12 cellular contexts compared by ENCODE assay signal in genomic region chr6:116398366-116399005, GRCh38. TPM values are rescaled to one million over a fixed set of nuclear protein-coding genes. Genes with fewer than 3 reads are reported as not detected.
DNase-seq lines count a peak whose midpoint lies in the region; ATAC-seq, FAIRE-seq and TF ChIP-seq lines count a peak whose summit lies in the region.
"Had no signal": no experiment of that assay in that cellular context is flagged by ENCODE, and none has a peak within 500 bp of the region (broad histone marks: within the 10 kb centered on the region; RNA-seq: fewer than 3 reads in every experiment).

No MANE protein-coding gene starts in this region.

- peaks cover 2% of the 10 kb centered on the region for H3K4me1 Mint-ChIP-seq in activated T-cell treated with anti-CD3 and anti-CD28 coated beads, Interleukin-2, amount 50 U/mL, for 72 hours (ENCODE audit: low read depth)
- H3K4me1 Mint-ChIP-seq in activated T-cell treated with anti-CD3 and anti-CD28 coated beads, Interleukin-2, amount 50 U/mL, for 4 hours (ENCODE audit: low read depth) = peaks cover 4% of the 10 kb centered on the region
- peaks cover 38% of the 10 kb centered on the region for H3K4me1 Mint-ChIP-seq in astrocyte (ENCODE audit: low read depth, unreplicated experiment)
- H3K4me1 Mint-ChIP-seq in immature natural killer cell = peaks cover under 1 to 2% of the 10 kb centered on the region in 2 donors

- no peaks in the 10 kb centered on the region for H3K36me3 Mint-ChIP-seq in activated T-cell treated with anti-CD3 and anti-CD28 coated beads, Interleukin-2, amount 50 U/mL, for 72 hours (ENCODE audit: insufficient read depth in 2 of 2)
- H3K36me3 Mint-ChIP-seq in activated T-cell treated with anti-CD3 and anti-CD28 coated beads, Interleukin-2, amount 50 U/mL, for 4 hours (ENCODE audit: insufficient read depth) = no peaks in the 10 kb centered on the region
- peaks cover 8% of the 10 kb centered on the region for H3K36me3 Mint-ChIP-seq in astrocyte (ENCODE audit: low read depth, unreplicated experiment)
- H3K36me3 Mint-ChIP-seq in immature natural killer cell = no peaks in the 10 kb centered on the region

- no peaks in the 10 kb centered on the region for H3K27me3 Mint-ChIP-seq in activated T-cell treated with anti-CD3 and anti-CD28 coated beads, Interleukin-2, amount 50 U/mL, for 72 hours (ENCODE audit: low read depth)
- no peaks in the 10 kb centered on the region for H3K27me3 Mint-ChIP-seq in activated T-cell treated with anti-CD3 and anti-CD28 coated beads, Interleukin-2, amount 50 U/mL, for 4 hours (ENCODE audit: low read depth)
- H3K27me3 Mint-ChIP-seq in astrocyte (ENCODE audit: low read depth, unreplicated experiment) (no peaks in the 10 kb centered on the region), immature natural killer cell (ENCODE audit: low read depth in 3 of 3) (no peaks in the 10 kb centered on the region)

- FAIRE-seq in astrocyte (lab: Jason Lieb, UNC) = peak; percentile 60

- H3K27ac ChIP-seq in astrocyte (ENCODE audit: low read depth, low read length) (peak overlapping the region; percentile 94), tibial nerve (peak overlapping the region in 3 of 4 donors; percentile 52 to 77 (median 66))
- H3K27ac ChIP-seq: KMS-11, neutrophil had no signal

- H3K9ac ChIP-seq in astrocyte (ENCODE audit: low read length) = peak overlapping the region; percentile 79
- H3K9ac ChIP-seq: KMS-11 had no signal

- no peak for DNase-seq in activated T-cell treated with anti-CD3 and anti-CD28 coated beads, Interleukin-2, amount 50 U/mL, for 72 hours
- no peak for DNase-seq in activated T-cell treated with anti-CD3 and anti-CD28 coated beads, Interleukin-2, amount 50 U/mL, for 4 hours
- DNase-seq in astrocyte (ENCODE audit: low read depth) = peak; percentile 66
- peak; percentile 38 for DNase-seq in glomerular visceral epithelial cell (ENCODE audit: extremely low spot score)
- DNase-seq in tibial nerve (ENCODE audit: low spot score in 2 of 2) = no peak
- no peak for DNase-seq in immature natural killer cell
- DNase-seq: cerebellar nuclear complex had no signal

- TF ChIP-seq CTCF in astrocyte (IDR thresholded peaks at IDR 0.05; ENCODE audit: insufficient read depth, low read depth, low read length) (no peak), tibial nerve (IDR thresholded peaks at IDR 0.05) (no peak)

- H3K36me3 ChIP-seq in astrocyte (ENCODE audit: insufficient read depth, low read length) (peaks cover 3% of the 10 kb centered on the region), tibial nerve (peaks cover 0 to 5% (median 0%) of the 10 kb centered on the region in 3 donors)

- H2AFZ ChIP-seq in astrocyte (ENCODE audit: low read depth, low read length) = no peak overlapping the region

- peak overlapping the region; percentile 33 for H3K27ac Mint-ChIP-seq in activated T-cell treated with anti-CD3 and anti-CD28 coated beads, Interleukin-2, amount 50 U/mL, for 72 hours
- H3K27ac Mint-ChIP-seq in astrocyte (ENCODE audit: unreplicated experiment) (peak overlapping the region; percentile 97), immature natural killer cell (no peak overlapping the region)
- H3K27ac Mint-ChIP-seq: T-helper 1 cell treated with Interleukin-12 subunit alpha and Interleukin-12 subunit beta and Interleukin-4 antibody, amounts not matched to agents 30 μg/mL and 1 μg/mL, for 36 hours had no signal

- H3K27me3 ChIP-seq in astrocyte (ENCODE audit: insufficient read depth, low read length) = no peaks in the 10 kb centered on the region
- H3K27me3 ChIP-seq in tibial nerve = no peaks in the 10 kb centered on the region
- H3K27me3 ChIP-seq: neutrophil had no signal

- H3K9me3 ChIP-seq in astrocyte (ENCODE audit: insufficient read depth, low read depth, low read length) (no peaks in the 10 kb centered on the region), tibial nerve (no peaks in the 10 kb centered on the region)
- H3K9me3 ChIP-seq: neutrophil had no signal

- no peak for TF ChIP-seq POLR2A in tibial nerve (IDR thresholded peaks at IDR 0.05)

- H3K4me3 Mint-ChIP-seq in activated T-cell treated with anti-CD3 and anti-CD28 coated beads, Interleukin-2, amount 50 U/mL, for 72 hours = no peak overlapping the region
- H3K4me3 Mint-ChIP-seq in activated T-cell treated with anti-CD3 and anti-CD28 coated beads, Interleukin-2, amount 50 U/mL, for 4 hours = no peak overlapping the region
- peak overlapping the region; percentile 68 for H3K4me3 Mint-ChIP-seq in astrocyte (ENCODE audit: unreplicated experiment)
- no peak overlapping the region for H3K4me3 Mint-ChIP-seq in immature natural killer cell
- H3K4me3 Mint-ChIP-seq: T-helper 1 cell treated with Interleukin-12 subunit alpha and Interleukin-12 subunit beta and Interleukin-4 antibody, amounts not matched to agents 30 μg/mL and 1 μg/mL, for 36 hours had no signal

- H4K20me1 ChIP-seq in astrocyte (ENCODE audit: insufficient read depth, low read length) = no peaks in the 10 kb centered on the region

- peak overlapping the region; percentile 83 for H3K4me2 ChIP-seq in astrocyte (ENCODE audit: low read length)
- H3K4me2 ChIP-seq: KMS-11 had no signal

- ATAC-seq in activated T-cell treated with anti-CD3 and anti-CD28 coated beads, Interleukin-2, amount 50 U/mL, for 72 hours (replicated peaks in 1 of 2) = no peak
- ATAC-seq in activated T-cell treated with anti-CD3 and anti-CD28 coated beads, Interleukin-2, amount 50 U/mL, for 4 hours = no peak
- ATAC-seq in GM21786 (IDR thresholded peaks at IDR 0.05; ENCODE audit: unreplicated experiment) (no peak), GM18517 (IDR thresholded peaks at IDR 0.05; ENCODE audit: unreplicated experiment) (no peak)

- H3K79me2 ChIP-seq in astrocyte (ENCODE audit: insufficient read depth, low read length) = peaks cover 71% of the 10 kb centered on the region

- 9 to 11% methylated on average over 2 of the region's 2 CpGs for WGBS in tibial nerve, 2 donors

- H3K9me3 Mint-ChIP-seq in activated T-cell treated with anti-CD3 and anti-CD28 coated beads, Interleukin-2, amount 50 U/mL, for 72 hours = no peaks in the 10 kb centered on the region
- H3K9me3 Mint-ChIP-seq in activated T-cell treated with anti-CD3 and anti-CD28 coated beads, Interleukin-2, amount 50 U/mL, for 4 hours = no peaks in the 10 kb centered on the region
- H3K9me3 Mint-ChIP-seq in astrocyte (ENCODE audit: unreplicated experiment) (no peaks in the 10 kb centered on the region), immature natural killer cell (no peaks in the 10 kb centered on the region)
- H3K9me3 Mint-ChIP-seq: T-helper 1 cell treated with Interleukin-12 subunit alpha and Interleukin-12 subunit beta and Interleukin-4 antibody, amounts not matched to agents 30 μg/mL and 1 μg/mL, for 36 hours had no signal

- H3K4me3 ChIP-seq in astrocyte (ENCODE audit: insufficient read depth, low read depth, low read length) (peak overlapping the region; percentile 41), tibial nerve (no peak overlapping the region)

- H3K4me1 ChIP-seq in astrocyte (ENCODE audit: insufficient read depth, low read length) = peaks cover 32% of the 10 kb centered on the region
- H3K4me1 ChIP-seq in tibial nerve = peaks cover 0 to 89% (median 26%) of the 10 kb centered on the region in 4 donors

- TF ChIP-seq EP300 in tibial nerve (IDR thresholded peaks at IDR 0.05) = no peak

RNA-seq across cellular contexts. Expression of gene DSE, which starts 27.7 kb away (rescaled TPM):
- 10 to 100 TPM in 1 of 2 donors, 1 to 10 TPM in 1; 8.5 to 15.1 TPM for total RNA-seq in activated T-cell treated with anti-CD3 and anti-CD28 coated beads, Interleukin-2, amount 50 U/mL, for 72 hours
- 1 to 10 TPM; 2.0 to 4.7 (median 3.4) TPM for total RNA-seq in activated T-cell treated with anti-CD3 and anti-CD28 coated beads, Interleukin-2, amount 50 U/mL, for 4 hours
- total RNA-seq in astrocyte (83.2 and 83.7 TPM in 2 replicates), tibial nerve (10 to 100 TPM; 79.5 to 95.5 (median 81.7) TPM)
- polyA plus RNA-seq in immature natural killer cell = 1 to 10 TPM; 2.6 to 3.9 (median 3.2) TPM

Comparison
In these comparisons a context has a peak if more than half of its experiments do, and no peak if none do; other contexts are left out.
1. DNase-seq: peak in astrocyte (single experiment) and glomerular visceral epithelial cell (single experiment); none in activated T-cell treated with anti-CD3 and anti-CD28 coated beads, Interleukin-2, amount 50 U/mL, for 72 hours (0 of 2), activated T-cell treated with anti-CD3 and anti-CD28 coated beads, Interleukin-2, amount 50 U/mL, for 4 hours (single experiment), tibial nerve (0 of 2) and immature natural killer cell (0 of 3).
2. H3K27ac Mint-ChIP-seq: peak in activated T-cell treated with anti-CD3 and anti-CD28 coated beads, Interleukin-2, amount 50 U/mL, for 72 hours (single experiment) and astrocyte (single experiment); none in immature natural killer cell (0 of 6).